ENCODE assay signal across 14 cellular contexts in the genomic region with DNA sequence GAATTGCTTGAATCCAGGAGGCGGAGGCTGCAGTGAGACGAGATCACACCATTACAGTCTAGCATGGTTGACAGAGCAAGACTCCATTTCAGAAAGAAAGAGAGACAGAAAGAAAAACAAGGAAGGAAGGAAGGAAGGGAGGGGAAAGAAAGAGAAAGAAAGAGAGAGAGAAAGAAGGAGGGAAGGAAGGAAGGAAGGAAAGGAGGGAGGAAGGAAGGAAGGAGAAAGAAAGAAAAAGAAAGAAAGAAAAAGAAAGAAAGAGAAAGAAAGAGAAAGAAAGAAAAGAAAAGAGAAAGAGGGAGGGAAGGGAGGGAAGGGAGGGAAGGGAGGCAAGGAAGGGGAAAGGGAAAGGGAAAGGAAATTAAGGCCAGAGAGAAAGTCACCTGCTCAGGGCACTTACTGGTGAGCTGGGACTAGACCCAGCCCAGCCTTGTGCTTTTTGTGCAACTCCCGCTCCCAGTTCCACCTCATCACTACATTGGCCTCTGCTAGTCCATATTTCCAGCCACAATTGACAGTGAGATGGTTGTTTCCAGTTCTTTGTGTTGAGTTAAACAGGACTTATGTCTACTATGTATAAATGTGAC. TPM values are rescaled to one million over a fixed set of nuclear protein-coding genes. Genes with fewer than 3 reads are reported as not detected.
A peak's percentile ranks its signal among the peaks of the same experiment; 100 is the strongest.
DNase-seq lines count a peak whose midpoint lies in the region; ATAC-seq, FAIRE-seq and TF ChIP-seq lines count a peak whose summit lies in the region.
"Had no signal": no experiment of that assay in that cellular context is flagged by ENCODE, and none has a peak within 500 bp of the region (broad histone marks: within the 10 kb centered on the region; RNA-seq: fewer than 3 reads in every experiment).

No MANE protein-coding gene starts in this region.

- no peak overlapping the region for H3K14ac ChIP-seq in neuronal stem cell (ENCODE audit: low read length)

- no peak overlapping the region for H2BK120ac ChIP-seq in neuronal stem cell (ENCODE audit: low read depth, low read length)

- no peak overlapping the region for H4K8ac ChIP-seq in neuronal stem cell (ENCODE audit: low read depth, low read length)

- no peaks in the 10 kb centered on the region for H3K9me2 ChIP-seq in GM23338 (ENCODE audit: insufficient read depth)

- H2AFZ ChIP-seq in DND-41 (ENCODE audit: low read depth, low read length) (peak overlapping the region; percentile 46), astrocyte (ENCODE audit: low read depth, low read length) (no peak overlapping the region), neuronal stem cell (ENCODE audit: low read length) (peak overlapping the region; percentile 54), GM23338 (no peak overlapping the region)

- H3K9ac ChIP-seq in DND-41 (ENCODE audit: low read depth, low read length) (no peak overlapping the region), astrocyte (ENCODE audit: low read length) (peak overlapping the region; percentile 32), neuronal stem cell (ENCODE audit: low read depth, low read length, poor library complexity) (no peak overlapping the region)

- peaks cover 45% of the 10 kb centered on the region for H3K4me1 ChIP-seq in DND-41 (ENCODE audit: insufficient read depth, low read length)
- peaks cover 24% of the 10 kb centered on the region for H3K4me1 ChIP-seq in astrocyte (ENCODE audit: insufficient read depth, low read length)
- H3K4me1 ChIP-seq in neuronal stem cell (ENCODE audit: control insufficient read depth in 2 of 2, insufficient read depth in 1 of 2, low read depth in 1 of 2, low read length in 2 of 2) = peaks cover 6 to 9% of the 10 kb centered on the region in 2 donors
- H3K4me1 ChIP-seq in GM23338 (ENCODE audit: insufficient read depth) = peaks cover 21% of the 10 kb centered on the region

- H3K27ac Mint-ChIP-seq in astrocyte (ENCODE audit: unreplicated experiment) (peak overlapping the region; percentile 78), GM23338 (no peak overlapping the region)
- H3K27ac Mint-ChIP-seq in stimulated activated memory B cell treated with anti-CD40 and anti-IgM and Interleukin-4, amounts not matched to agents 10 μg/mL and 1 μg/mL and 100 μg/mL, for 72 hours = no peak overlapping the region
- H3K27ac Mint-ChIP-seq: activated B cell treated with CpG ODN at 0.5 μM for 24 hours had no signal

- H3K79me1 ChIP-seq in neuronal stem cell (ENCODE audit: low read depth, low read length) = no peaks in the 10 kb centered on the region

- no peak overlapping the region for H2BK15ac ChIP-seq in neuronal stem cell (ENCODE audit: low read length)

- H3K4ac ChIP-seq in neuronal stem cell (ENCODE audit: low read length) = no peak overlapping the region

- H4K20me1 ChIP-seq in DND-41 (ENCODE audit: insufficient read depth, low read length) (no peaks in the 10 kb centered on the region), astrocyte (ENCODE audit: insufficient read depth, low read length) (no peaks in the 10 kb centered on the region), GM23338 (replicated peaks; ENCODE audit: insufficient read depth) (no peaks in the 10 kb centered on the region)

- H3K36me3 Mint-ChIP-seq in astrocyte (ENCODE audit: low read depth, unreplicated experiment) (no peaks in the 10 kb centered on the region), GM23338 (ENCODE audit: low read depth) (no peaks in the 10 kb centered on the region)
- no peaks in the 10 kb centered on the region for H3K36me3 Mint-ChIP-seq in stimulated activated memory B cell treated with anti-CD40 and anti-IgM and Interleukin-4, amounts not matched to agents 10 μg/mL and 1 μg/mL and 100 μg/mL, for 72 hours

- no peak overlapping the region for H3K4me2 ChIP-seq in DND-41 (ENCODE audit: insufficient read depth, low read length)
- peak overlapping the region; percentile 34 for H3K4me2 ChIP-seq in astrocyte (ENCODE audit: low read length)
- H3K4me2 ChIP-seq in neuronal stem cell (ENCODE audit: insufficient read depth, low read length, poor library complexity, severe bottlenecking) = no peak overlapping the region
- no peak overlapping the region for H3K4me2 ChIP-seq in GM23338

- H3K9me3 ChIP-seq in DND-41 (ENCODE audit: insufficient read depth, low read length, severe bottlenecking) (no peaks in the 10 kb centered on the region), astrocyte (ENCODE audit: insufficient read depth, low read depth, low read length) (no peaks in the 10 kb centered on the region), neuronal stem cell (replicated peaks in 1 of 2; ENCODE audit: control insufficient read depth in 2 of 2, insufficient read depth in 1 of 2, low read depth in 1 of 2, low read length in 2 of 2) (no peaks in the 10 kb centered on the region)

- peak overlapping the region; percentile 17 for H3K27ac ChIP-seq in DND-41 (ENCODE audit: low read length)
- H3K27ac ChIP-seq in astrocyte (ENCODE audit: low read depth, low read length) = peak overlapping the region; percentile 88
- no peak overlapping the region for H3K27ac ChIP-seq in neuronal stem cell (replicated peaks; ENCODE audit: low read length)
- no peak overlapping the region; the same call in 1 of the 2 replicates for H3K27ac ChIP-seq in GM23338 (ENCODE audit: low read depth)

- H2BK12ac ChIP-seq in neuronal stem cell (ENCODE audit: low read length) = no peak overlapping the region

- no peaks in the 10 kb centered on the region for H3K36me3 ChIP-seq in DND-41 (ENCODE audit: insufficient read depth, low read length)
- H3K36me3 ChIP-seq in astrocyte (ENCODE audit: insufficient read depth, low read length) = no peaks in the 10 kb centered on the region
- H3K36me3 ChIP-seq in neuronal stem cell (replicated peaks in 1 of 2; ENCODE audit: control insufficient read depth in 2 of 2, insufficient read depth in 2 of 2, low read length in 2 of 2) = no peaks in the 10 kb centered on the region
- no peaks in the 10 kb centered on the region for H3K36me3 ChIP-seq in GM23338 (ENCODE audit: insufficient read depth)

- no peak overlapping the region for H2AK5ac ChIP-seq in neuronal stem cell (ENCODE audit: low read depth, low read length)

- H3K23ac ChIP-seq in neuronal stem cell (ENCODE audit: low read depth, low read length, poor library complexity) = no peak overlapping the region

- no peak overlapping the region for H3K4me3 ChIP-seq in DND-41 (ENCODE audit: low read depth in 1 of 2, low read length in 2 of 2)
- H3K4me3 ChIP-seq in astrocyte (ENCODE audit: insufficient read depth, low read depth, low read length) = no peak overlapping the region
- H3K4me3 ChIP-seq in neuronal stem cell (ENCODE audit: low read length in 2 of 2) = no peak overlapping the region
- H3K4me3 ChIP-seq in GM23338 = no peak overlapping the region

- TF ChIP-seq CTCF in DND-41 (IDR thresholded peaks at IDR 0.05; ENCODE audit: borderline replicate concordance, extremely low read depth, low read length, poor library complexity, severe bottlenecking) (no peak), astrocyte (IDR thresholded peaks at IDR 0.05; ENCODE audit: insufficient read depth, low read depth, low read length) (no peak), GM23338 (conservative IDR thresholded peaks at IDR 0.05; ENCODE audit: low read depth in 2 of 2) (no peak)

- no peak overlapping the region for H4K91ac ChIP-seq in neuronal stem cell (ENCODE audit: low read depth, low read length, poor library complexity)

- H3K9me3 Mint-ChIP-seq in astrocyte (ENCODE audit: unreplicated experiment) = no peaks in the 10 kb centered on the region
- H3K9me3 Mint-ChIP-seq in stimulated activated memory B cell treated with anti-CD40 and anti-IgM and Interleukin-4, amounts not matched to agents 10 μg/mL and 1 μg/mL and 100 μg/mL, for 72 hours = no peaks in the 10 kb centered on the region
- H3K9me3 Mint-ChIP-seq in GM23338 = no peaks in the 10 kb centered on the region
- H3K9me3 Mint-ChIP-seq: activated B cell treated with CpG ODN at 0.5 μM for 24 hours; activated T-cell treated with anti-CD3 and anti-CD28 coated beads, Interleukin-2, amount 50 U/mL, for 4 hours had no signal

- H3K27me3 ChIP-seq in DND-41 (ENCODE audit: insufficient read depth, low read length, poor library complexity) (no peaks in the 10 kb centered on the region), astrocyte (ENCODE audit: insufficient read depth, low read length) (no peaks in the 10 kb centered on the region), neuronal stem cell (ENCODE audit: control insufficient read depth in 3 of 3, insufficient read depth in 3 of 3, low read depth in 1 of 3, low read length in 3 of 3) (no peaks in the 10 kb centered on the region), GM23338 (ENCODE audit: insufficient read depth) (no peaks in the 10 kb centered on the region)

- no peak overlapping the region for H2BK5ac ChIP-seq in neuronal stem cell (ENCODE audit: low read length)

- H3K4me1 Mint-ChIP-seq in astrocyte (ENCODE audit: low read depth, unreplicated experiment) = peaks cover 9% of the 10 kb centered on the region
- H3K4me1 Mint-ChIP-seq in stimulated activated memory B cell treated with anti-CD40 and anti-IgM and Interleukin-4, amounts not matched to agents 10 μg/mL and 1 μg/mL and 100 μg/mL, for 72 hours = peaks cover 22% of the 10 kb centered on the region
- H3K4me1 Mint-ChIP-seq in GM23338 = peaks cover 26% of the 10 kb centered on the region

- FAIRE-seq in astrocyte (lab: Jason Lieb, UNC) = no peak

- no peaks in the 10 kb centered on the region for H3K27me3 Mint-ChIP-seq in astrocyte (ENCODE audit: low read depth, unreplicated experiment)
- peaks cover 59% of the 10 kb centered on the region for H3K27me3 Mint-ChIP-seq in stimulated activated memory B cell treated with anti-CD40 and anti-IgM and Interleukin-4, amounts not matched to agents 10 μg/mL and 1 μg/mL and 100 μg/mL, for 72 hours
- H3K27me3 Mint-ChIP-seq in GM23338 (ENCODE audit: insufficient read depth, low read depth, poor library complexity) = peaks cover 4% of the 10 kb centered on the region

- no peaks in the 10 kb centered on the region for H3F3A ChIP-seq in GM23338 (replicated peaks; ENCODE audit: low read depth)

- no peak overlapping the region for H3K18ac ChIP-seq in neuronal stem cell (ENCODE audit: low read length)

- H3K4me3 Mint-ChIP-seq in astrocyte (ENCODE audit: unreplicated experiment) (no peak overlapping the region), GM23338 (no peak overlapping the region)
- no peak overlapping the region for H3K4me3 Mint-ChIP-seq in stimulated activated memory B cell treated with anti-CD40 and anti-IgM and Interleukin-4, amounts not matched to agents 10 μg/mL and 1 μg/mL and 100 μg/mL, for 72 hours
- H3K4me3 Mint-ChIP-seq: activated B cell treated with CpG ODN at 0.5 μM for 24 hours; activated T-cell treated with anti-CD3 and anti-CD28 coated beads, Interleukin-2, amount 50 U/mL, for 4 hours had no signal

- ATAC-seq in DND-41 (ENCODE audit: insufficient read depth, low read depth) (no peak; the same call in 2 of the 3 replicates), HG02981 (IDR thresholded peaks at IDR 0.05; ENCODE audit: unreplicated experiment) (peak; percentile 4), GM23338 (no peak)
- no peak for ATAC-seq in stimulated activated memory B cell treated with anti-CD40 and anti-IgM and Interleukin-4, amounts not matched to agents 10 μg/mL and 1 μg/mL and 100 μg/mL, for 72 hours

- no CpG with 5 or more reads among the region's 3 CpGs for WGBS in neuronal stem cell (ENCODE audit: extremely low coverage in 2 of 2, insufficient read length in 2 of 2, insufficient replicate concordance in 1 of 2), 2 donors

- DNase-seq in DND-41 = no peak
- no peak for DNase-seq in astrocyte (ENCODE audit: low read depth)
- no peak for DNase-seq in neuronal stem cell (ENCODE audit: low spot score)
- no peak for DNase-seq in GM23338 (ENCODE audit: low spot score)
- DNase-seq in dedifferentiated amniotic fluid mesenchymal stem cell (ENCODE audit: extremely low spot score) = no peak
- DNase-seq in SHP77 (lab: John Stamatoyannopoulos, UW) = no peak
- DNase-seq: activated B cell treated with CpG ODN at 0.5 μM for 24 hours; activated T-cell treated with anti-CD3 and anti-CD28 coated beads, Interleukin-2, amount 50 U/mL, for 4 hours; AML-193; cortex of kidney; NCI-H2171 had no signal

- H3K79me2 ChIP-seq in DND-41 (ENCODE audit: insufficient read depth, low read length) = no peaks in the 10 kb centered on the region
- H3K79me2 ChIP-seq in astrocyte (ENCODE audit: insufficient read depth, low read length) = no peaks in the 10 kb centered on the region
- H3K79me2 ChIP-seq in GM23338 (replicated peaks; ENCODE audit: insufficient read depth) = no peaks in the 10 kb centered on the region

RNA-seq across cellular contexts. Expression of a gene that starts 35.7 kb away (rescaled TPM):
- total RNA-seq in astrocyte = not detected in 2 replicates
- 0.13 TPM for polyA plus RNA-seq in neuronal stem cell (2013, experiment 1 of 2)
- 0.28 TPM for polyA plus RNA-seq in neuronal stem cell (2013, experiment 2 of 2)
- total RNA-seq in GM23338 (2014; rRNA removed; shearing (Covaris generic)) = 0.89 and 0.94 TPM in 2 replicates
- polyA plus RNA-seq in GM23338 (2016; fragmentation: Nextera tagmentation; extraction: Ambion mirVana) = 0.63 and 0.86 TPM in 2 replicates
- total RNA-seq: activated B cell treated with CpG ODN at 0.5 μM for 24 hours; activated T-cell treated with anti-CD3 and anti-CD28 coated beads, Interleukin-2, amount 50 U/mL, for 4 hours; posterior vena cava had no signal

RNA-seq across cellular contexts. Expression of a gene that starts 51.3 kb away (rescaled TPM):
- 21.9 and 23.1 TPM in 2 replicates for total RNA-seq in astrocyte
- 32.2 TPM for polyA plus RNA-seq in neuronal stem cell (2013, experiment 1 of 2)
- 32.4 TPM for polyA plus RNA-seq in neuronal stem cell (2013, experiment 2 of 2)
- total RNA-seq in GM23338 (2014; rRNA removed; shearing (Covaris generic)) = 32.2 and 32.5 TPM in 2 replicates
- 34.8 and 40.0 TPM in 2 replicates for polyA plus RNA-seq in GM23338 (2016; fragmentation: Nextera tagmentation; extraction: Ambion mirVana)

Comparison
In these comparisons a context has a peak if more than half of its experiments do, and no peak if none do; other contexts are left out.
1. H2AFZ ChIP-seq: peak in DND-41 (single experiment) and neuronal stem cell (single experiment); none in astrocyte (single experiment) and GM23338 (single experiment).
2. H3K27ac ChIP-seq: peak in DND-41 (single experiment) and astrocyte (single experiment); none in neuronal stem cell (single experiment) and GM23338 (single experiment).